ENCODE assay signal across 8 cellular contexts in genomic region chrX:23783569-23784486, GRCh38. TPM values are rescaled to one million over a fixed set of nuclear protein-coding genes. Genes with fewer than 3 reads are reported as not detected.
DNase-seq lines count a peak whose midpoint lies in the region; ATAC-seq, FAIRE-seq and TF ChIP-seq lines count a peak whose summit lies in the region.

No MANE protein-coding gene starts in this region.

- no peak for FAIRE-seq in A549 (lab: Jason Lieb, UNC)
- no peak for FAIRE-seq in keratinocyte (lab: Jason Lieb, UNC)

- H3K9ac ChIP-seq in HUES6 (ENCODE audit: low read length) (peak overlapping the region; percentile 75), keratinocyte (ENCODE audit: control insufficient read depth, extremely low read depth, insufficient read depth, low read length) (peak overlapping the region; percentile 86)

- peak overlapping the region; percentile 97 for H3K27ac Mint-ChIP-seq in stimulated activated naive CD8-positive, alpha-beta T cell treated with anti-CD3 and anti-CD28 coated beads, Interleukin-15, amount 100 ng/mL, for 72 hours

- H3K36me3 ChIP-seq in HUES6 (ENCODE audit: control insufficient read depth, insufficient read depth, low read length) (peaks cover 20% of the 10 kb centered on the region), keratinocyte (ENCODE audit: control insufficient read depth in 2 of 2, extremely low read depth in 1 of 2, insufficient read depth in 2 of 2, low read length in 2 of 2) (peaks cover 2 to 17% of the 10 kb centered on the region in 2 experiments)

- H3K9me3 ChIP-seq in A549 (no peaks in the 10 kb centered on the region), HUES6 (ENCODE audit: control insufficient read depth, insufficient read depth, low read depth, low read length) (no peaks in the 10 kb centered on the region), keratinocyte (ENCODE audit: control insufficient read depth, low read depth, low read length) (no peaks in the 10 kb centered on the region)

- H3K79me2 ChIP-seq in keratinocyte (ENCODE audit: control insufficient read depth, insufficient read depth, low read length) = peaks cover 5% of the 10 kb centered on the region

- no peak for TF ChIP-seq EP300 in A549 (IDR thresholded peaks at IDR 0.05)

- H4K20me1 ChIP-seq in keratinocyte (ENCODE audit: control insufficient read depth, extremely low read depth, insufficient read depth, low read length) = peaks cover 6% of the 10 kb centered on the region

- CTCF ChIA-PET in A549 (lab: Yijun Ruan, JAX) = interaction anchor here (0.6 to 7.9 kb wide), 35 partner anchors 9 to 272 kb away, joined by 3 to 122 read pairs (median 6); partner anchors contain the start of genes ACOT9, APOO, CXorf58 and KLHL15

- TF ChIP-seq RAD21 in A549 (conservative IDR thresholded peaks at IDR 0.05 in 1 of 2, IDR thresholded peaks at IDR 0.05 in 1 of 2) = no peak

- no peak for TF ChIP-seq POLR2A in A549 (IDR thresholded peaks at IDR 0.05; ENCODE audit: low read length)

- dilution Hi-C loops in keratinocyte (cut with MboI; ENCODE audit: extremely low pct_ligation_motif_present, low sequenced_read_pairs) = no loop called here

- WGBS in A549 (ENCODE audit: missing lambda C conversion rate) = under 1% methylated on average over 21 of the region's 24 CpGs

- ATAC-seq in A549 (no peak), HG02642 (IDR thresholded peaks at IDR 0.05; ENCODE audit: poor library complexity, unreplicated experiment) (no peak), HG02981 (IDR thresholded peaks at IDR 0.05; ENCODE audit: unreplicated experiment) (no peak)
- ATAC-seq in stimulated activated naive CD8-positive, alpha-beta T cell treated with anti-CD3 and anti-CD28 coated beads, Interleukin-15, amount 100 ng/mL, for 72 hours = no peak

- peak overlapping the region; percentile 86 for H3K4me3 ChIP-seq in A549
- H3K4me3 ChIP-seq in HUES6 (ENCODE audit: low read depth, low read length) = peak overlapping the region; percentile 87
- peak overlapping the region; percentile 64 to 79 (median 75) for H3K4me3 ChIP-seq in keratinocyte (ENCODE audit: control insufficient read depth in 2 of 3, extremely low read depth in 1 of 3, insufficient read depth in 2 of 3, low read depth in 1 of 3, low read length in 3 of 3)

- no peaks in the 10 kb centered on the region for H3K9me1 ChIP-seq in keratinocyte (ENCODE audit: control insufficient read depth, extremely low read depth, insufficient read depth, low read length)

- H3K27me3 Mint-ChIP-seq in stimulated activated naive CD8-positive, alpha-beta T cell treated with anti-CD3 and anti-CD28 coated beads, Interleukin-15, amount 100 ng/mL, for 72 hours = no peaks in the 10 kb centered on the region

- TF ChIP-seq CTCF in A549 (IDR thresholded peaks at IDR 0.05) (no peak), keratinocyte (optimal IDR thresholded peaks at IDR 0.05 in 1 of 3, IDR thresholded peaks at IDR 0.05 in 1 of 3, conservative IDR thresholded peaks at IDR 0.05 in 1 of 3; ENCODE audit: extremely low read depth in 1 of 3, insufficient read depth in 2 of 3, low read length in 3 of 3) (no peak)

- POLR2A ChIA-PET in A549 (lab: Yijun Ruan, JAX) = interaction anchor here (0.6 to 4.8 kb wide), 23 partner anchors 9 to 271 kb away, joined by 3 to 218 read pairs (median 10); partner anchors contain the start of genes ACOT9, APOO, CXorf58 and EIF2S3

- peaks cover 44% of the 10 kb centered on the region for H3K4me1 ChIP-seq in A549
- H3K4me1 ChIP-seq in HUES6 (ENCODE audit: control insufficient read depth, insufficient read depth, low read length) = peaks cover 25% of the 10 kb centered on the region
- peaks cover 17% of the 10 kb centered on the region for H3K4me1 ChIP-seq in keratinocyte (ENCODE audit: control insufficient read depth, extremely low read depth, insufficient read depth, low read length)

- H2AFZ ChIP-seq in keratinocyte (ENCODE audit: control insufficient read depth, low read length) = no peak overlapping the region

- H3K27ac ChIP-seq in A549 = peak overlapping the region; percentile 80 to 96
- no peak overlapping the region for H3K27ac ChIP-seq in HUES6 (ENCODE audit: low read depth, low read length)
- peak overlapping the region; percentile 81 for H3K27ac ChIP-seq in keratinocyte (ENCODE audit: control insufficient read depth, insufficient read depth, low read length)

- H3K4me1 Mint-ChIP-seq in stimulated activated naive CD8-positive, alpha-beta T cell treated with anti-CD3 and anti-CD28 coated beads, Interleukin-15, amount 100 ng/mL, for 72 hours = peaks cover 39% of the 10 kb centered on the region

- no peaks in the 10 kb centered on the region for H3K27me3 ChIP-seq in HUES6 (ENCODE audit: control insufficient read depth, insufficient read depth, low read length)
- H3K27me3 ChIP-seq in keratinocyte (ENCODE audit: control insufficient read depth, extremely low read depth, insufficient read depth, low read length) = no peaks in the 10 kb centered on the region

- peak overlapping the region; percentile 94 to 98 for H3K4me3 Mint-ChIP-seq in stimulated activated naive CD8-positive, alpha-beta T cell treated with anti-CD3 and anti-CD28 coated beads, Interleukin-15, amount 100 ng/mL, for 72 hours

- H3K4me2 ChIP-seq in A549 (peak overlapping the region; percentile 89), keratinocyte (ENCODE audit: control insufficient read depth, extremely low read depth, insufficient read depth, low read depth, low read length) (peak overlapping the region; percentile 71)

- H3K9me3 Mint-ChIP-seq in stimulated activated naive CD8-positive, alpha-beta T cell treated with anti-CD3 and anti-CD28 coated beads, Interleukin-15, amount 100 ng/mL, for 72 hours = no peaks in the 10 kb centered on the region

- DNase-seq in A549 (ENCODE audit: low read depth in 1 of 2, low spot score in 1 of 2) (peak in 1 of 2 experiments; percentile 27), amniotic epithelial cell (ENCODE audit: low read depth) (peak; percentile 15), keratinocyte (ENCODE audit: low read depth, low spot score) (no peak), NCI-H748 treated with DMSO at 0.1 percent for 48 hours (lab: John Stamatoyannopoulos, UW) (no peak)
- peak; percentile 4 to 10 for DNase-seq in stimulated activated naive CD8-positive, alpha-beta T cell treated with anti-CD3 and anti-CD28 coated beads, Interleukin-15, amount 100 ng/mL, for 72 hours

TF ChIP-seq in A549, 52 proteins besides CTCF, POLR2A, EP300 and RAD21:
- TF ChIP-seq CHD2 (IDR thresholded peaks at IDR 0.05; ENCODE audit: low read length, partially characterized antibody) = no peak
- peak; percentile 79; the same call in 1 of the 2 replicates for TF ChIP-seq FOSB (CRISPR knock-in tag; IDR thresholded peaks at IDR 0.05)
- TF ChIP-seq JUN (IDR thresholded peaks at IDR 0.05) = peak in 1 of 2 experiments; percentile 63; a peak in 4 of 5 replicates
- TF ChIP-seq RARB (CRISPR knock-in tag; IDR thresholded peaks at IDR 0.05) = peak; percentile 39; the same call in 1 of the 2 replicates

RNA-seq across cellular contexts. Expression of gene SAT1, which starts 0.9 kb away (rescaled TPM):
- polyA plus RNA-seq in A549 (2011; rRNA removed) (2,314 and 3,185 TPM in 2 replicates), A549 (2017; fragmentation: RNase III; extraction: RNeasy Plus Mini Kit Qiagen cat#74134 plus additional on column Dnase treatment) (458 to 607 TPM (median 585 TPM) in 3 replicates), keratinocyte (904 to 1,607 TPM (median 1,595 TPM) in 3 replicates)
- polyA plus RNA-seq in A549 (2012; cell fraction: cytosol; rRNA removed) = 394 and 479 TPM in 2 replicates
- 830 and 1,625 TPM in 2 replicates for polyA plus RNA-seq in A549 (2012; cell fraction: nucleus; rRNA removed)
- 644 and 676 TPM in 2 replicates for polyA minus RNA-seq in A549 (2011; rRNA and poly(A)+ RNA removed)
- 2,170 TPM for polyA plus RNA-seq in keratinocyte (2011; ENCODE audit: low read depth)
- polyA plus RNA-seq in keratinocyte (2011; cell fraction: cytosol; rRNA removed) = 1,402 and 1,666 TPM in 2 replicates
- 3,131 and 4,257 TPM in 2 replicates for polyA plus RNA-seq in keratinocyte (2011; cell fraction: nucleus; rRNA removed)
- 647 and 2,511 TPM in 2 replicates for polyA plus RNA-seq in keratinocyte (2012; ENCODE audit: low replicate concordance)
- polyA minus RNA-seq in keratinocyte = 82.8 to 414 TPM (median 366 TPM) in 3 replicates
- 352 TPM for polyA minus RNA-seq in keratinocyte (2011; cell fraction: cytosol; rRNA and poly(A)+ RNA removed)
- 313 and 542 TPM in 2 replicates for polyA minus RNA-seq in keratinocyte (2011; cell fraction: nucleus; rRNA and poly(A)+ RNA removed)

RNA-seq across cellular contexts. Expression of gene ACOT9, which starts 40.8 kb away (rescaled TPM):
- polyA plus RNA-seq in A549 (2011; rRNA removed) (83.0 and 110 TPM in 2 replicates), A549 (2017; fragmentation: RNase III; extraction: RNeasy Plus Mini Kit Qiagen cat#74134 plus additional on column Dnase treatment) (87.0 to 91.2 TPM (median 87.3 TPM) in 3 replicates), keratinocyte (62.4 to 91.9 TPM (median 79.8 TPM) in 3 replicates)
- 43.1 and 45.1 TPM in 2 replicates for polyA plus RNA-seq in A549 (2012; cell fraction: cytosol; rRNA removed)
- 43.6 and 65.1 TPM in 2 replicates for polyA plus RNA-seq in A549 (2012; cell fraction: nucleus; rRNA removed)
- polyA minus RNA-seq in A549 (2011; rRNA and poly(A)+ RNA removed) = 31.7 and 35.7 TPM in 2 replicates
- polyA plus RNA-seq in keratinocyte (2011; ENCODE audit: low read depth) = 28.6 TPM
- polyA plus RNA-seq in keratinocyte (2011; cell fraction: cytosol; rRNA removed) = 41.7 and 84.0 TPM in 2 replicates
- 132 and 150 TPM in 2 replicates for polyA plus RNA-seq in keratinocyte (2011; cell fraction: nucleus; rRNA removed)
- polyA plus RNA-seq in keratinocyte (2012; ENCODE audit: low replicate concordance) = 49.6 and 74.1 TPM in 2 replicates
- polyA minus RNA-seq in keratinocyte = 13.9 to 72.1 TPM (median 32.7 TPM) in 3 replicates
- 40.5 TPM for polyA minus RNA-seq in keratinocyte (2011; cell fraction: cytosol; rRNA and poly(A)+ RNA removed)
- polyA minus RNA-seq in keratinocyte (2011; cell fraction: nucleus; rRNA and poly(A)+ RNA removed) = 32.8 and 45.5 TPM in 2 replicates

Comparison
In these comparisons a context has a peak if more than half of its experiments do, and no peak if none do; other contexts are left out.
1. DNase-seq: peak in amniotic epithelial cell (single experiment) and stimulated activated naive CD8-positive, alpha-beta T cell treated with anti-CD3 and anti-CD28 coated beads, Interleukin-15, amount 100 ng/mL, for 72 hours (2 of 2); none in keratinocyte (single experiment) and NCI-H748 treated with DMSO at 0.1 percent for 48 hours (single experiment).
2. Peak in every context shown above with its lines, with median percentiles within 50 percentile points of each other: H3K4me3 ChIP-seq.